8 cellular contexts compared by ENCODE assay signal in the genomic region with DNA sequence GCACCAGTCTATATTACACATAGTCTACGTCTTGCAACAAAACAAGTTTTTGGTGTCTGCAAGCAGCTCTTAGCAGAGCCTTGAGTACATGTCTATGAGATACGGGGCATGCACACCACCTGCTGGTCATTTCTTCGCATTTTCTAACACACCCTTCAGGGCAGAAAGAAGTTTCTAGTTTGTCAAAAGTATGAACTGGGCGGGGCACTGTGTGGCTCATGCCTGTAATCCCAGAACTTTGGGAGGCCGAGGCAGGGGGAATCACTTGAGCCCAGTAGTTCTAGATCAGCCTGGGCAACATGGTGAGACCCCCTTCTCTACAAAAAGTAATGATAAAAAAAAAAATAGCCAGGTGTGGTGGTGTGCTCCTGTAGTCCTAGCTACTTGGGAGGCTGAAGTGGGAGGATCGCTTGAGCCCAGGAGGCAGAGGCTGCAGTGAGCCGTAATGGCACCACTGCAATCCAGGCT.
DNase-seq lines count a peak whose midpoint lies in the region; ATAC-seq and TF ChIP-seq lines count a peak whose summit lies in the region.

No MANE protein-coding gene starts in this region.

- no peak overlapping the region for H3K27ac Mint-ChIP-seq in CD4-positive, CD25-positive, alpha-beta regulatory T cell
- H3K27ac Mint-ChIP-seq in natural killer cell treated with Interleukin-12 subunit alpha and Interleukin-12 subunit beta and Interleukin-15 and Interleukin-18, amount 100 ng/mL, for 72 hours: peak overlapping the region; percentile 91 to 94

- TF ChIP-seq CTCF in esophagus squamous epithelium (IDR thresholded peaks at IDR 0.05): peak; percentile 62 to 90 (median 84)

- H3K27ac ChIP-seq in CD4-positive, CD25-positive, alpha-beta regulatory T cell (ENCODE audit: insufficient read depth, low read length, poor library complexity, severe bottlenecking): no peak overlapping the region
- H3K27ac ChIP-seq in esophagus squamous epithelium: peak overlapping the region in 3 of 4 donors; percentile 19 to 66 (median 58)

- no peaks in the 10 kb centered on the region for H3K36me3 ChIP-seq in CD4-positive, CD25-positive, alpha-beta regulatory T cell (ENCODE audit: control insufficient read depth, insufficient read depth, low read length)
- H3K36me3 ChIP-seq in esophagus squamous epithelium: no peaks in the 10 kb centered on the region

- 32 to 33% methylated on average over 6 to 7 of the region's 7 CpGs for WGBS in esophagus squamous epithelium, 2 donors

- intact Hi-C loops in esophagus squamous epithelium (cut with DNase I): loop anchor here (10.0 kb wide), 1 partner anchor 343 kb away; no protein-coding TSS in a partner anchor

- peaks cover 3% of the 10 kb centered on the region for H3K27me3 ChIP-seq in CD4-positive, CD25-positive, alpha-beta regulatory T cell (ENCODE audit: control insufficient read depth, insufficient read depth, low read length)
- H3K27me3 ChIP-seq in esophagus squamous epithelium: no peaks in the 10 kb centered on the region

- ATAC-seq in CD4-positive, CD25-positive, alpha-beta regulatory T cell (ENCODE audit: low read depth in 2 of 2): peak; percentile 83 to 89
- ATAC-seq in GM19324 (IDR thresholded peaks at IDR 0.05; ENCODE audit: low FRiP score, unreplicated experiment) (peak; percentile 81), HG03432 (IDR thresholded peaks at IDR 0.05; ENCODE audit: unreplicated experiment) (peak; percentile 93)
- ATAC-seq in natural killer cell treated with Interleukin-12 subunit alpha and Interleukin-12 subunit beta and Interleukin-15 and Interleukin-18, amount 100 ng/mL, for 72 hours: peak; percentile 85 to 86

- no peaks in the 10 kb centered on the region for H3K36me3 Mint-ChIP-seq in CD4-positive, CD25-positive, alpha-beta regulatory T cell
- H3K36me3 Mint-ChIP-seq in natural killer cell treated with Interleukin-12 subunit alpha and Interleukin-12 subunit beta and Interleukin-15 and Interleukin-18, amount 100 ng/mL, for 72 hours: peaks cover 6% of the 10 kb centered on the region

- no peaks in the 10 kb centered on the region for H3K4me1 Mint-ChIP-seq in CD4-positive, CD25-positive, alpha-beta regulatory T cell
- H3K4me1 Mint-ChIP-seq in natural killer cell treated with Interleukin-12 subunit alpha and Interleukin-12 subunit beta and Interleukin-15 and Interleukin-18, amount 100 ng/mL, for 72 hours (ENCODE audit: low read depth in 2 of 2): peaks cover 69 to 73% of the 10 kb centered on the region in 2 donors

- H3K9me3 ChIP-seq in CD4-positive, CD25-positive, alpha-beta regulatory T cell (ENCODE audit: control insufficient read depth in 2 of 2, low read length in 2 of 2): no peaks in the 10 kb centered on the region
- H3K9me3 ChIP-seq in esophagus squamous epithelium: no peaks in the 10 kb centered on the region

- H3K27me3 Mint-ChIP-seq in CD4-positive, CD25-positive, alpha-beta regulatory T cell: peaks cover 8% of the 10 kb centered on the region
- H3K27me3 Mint-ChIP-seq in natural killer cell treated with Interleukin-12 subunit alpha and Interleukin-12 subunit beta and Interleukin-15 and Interleukin-18, amount 100 ng/mL, for 72 hours: no peaks in the 10 kb centered on the region

- no peaks in the 10 kb centered on the region for H3K9me3 Mint-ChIP-seq in CD4-positive, CD25-positive, alpha-beta regulatory T cell
- no peaks in the 10 kb centered on the region for H3K9me3 Mint-ChIP-seq in natural killer cell treated with Interleukin-12 subunit alpha and Interleukin-12 subunit beta and Interleukin-15 and Interleukin-18, amount 100 ng/mL, for 72 hours

- no peak for TF ChIP-seq POLR2A in esophagus squamous epithelium (IDR thresholded peaks at IDR 0.05)

- H3K4me3 ChIP-seq in CD4-positive, CD25-positive, alpha-beta regulatory T cell (ENCODE audit: low read depth, low read length): no peak overlapping the region
- no peak overlapping the region for H3K4me3 ChIP-seq in esophagus squamous epithelium

- no peaks in the 10 kb centered on the region for H3K4me1 ChIP-seq in CD4-positive, CD25-positive, alpha-beta regulatory T cell (ENCODE audit: control insufficient read depth, insufficient read depth, low read length, poor library complexity, severe bottlenecking)
- peaks cover 0 to 25% (median 4%) of the 10 kb centered on the region in 3 donors for H3K4me1 ChIP-seq in esophagus squamous epithelium

- peak; percentile 36 to 87 (median 64) for DNase-seq in CD4-positive, CD25-positive, alpha-beta regulatory T cell
- DNase-seq in OCI-M2 (lab: John Stamatoyannopoulos, UW; ENCODE audit: unreplicated experiment): peak; percentile 66
- DNase-seq in activated T-cell treated with anti-CD3 and anti-CD28 coated beads for 4 hours: peak; percentile 57
- DNase-seq in esophagus squamous epithelium (lab: John Stamatoyannopoulos, UW): no peak
- peak; percentile 85 for DNase-seq in natural killer cell treated with Interleukin-12 subunit alpha and Interleukin-12 subunit beta and Interleukin-15 and Interleukin-18, amount 100 ng/mL, for 72 hours (ENCODE audit: low spot score)
- DNase-seq in stimulated activated naive CD4-positive, alpha-beta T cell treated with Interleukin-2 at 50 U/mL for 16 hours (lab: John Stamatoyannopoulos, UW): peak; percentile 64

- H3K4me3 Mint-ChIP-seq in CD4-positive, CD25-positive, alpha-beta regulatory T cell: no peak overlapping the region
- peak overlapping the region; percentile 78 for H3K4me3 Mint-ChIP-seq in natural killer cell treated with Interleukin-12 subunit alpha and Interleukin-12 subunit beta and Interleukin-15 and Interleukin-18, amount 100 ng/mL, for 72 hours

Comparison
In these comparisons a context has a peak if more than half of its experiments do, and no peak if none do; other contexts are left out.
1. H3K27ac Mint-ChIP-seq: peak in natural killer cell treated with Interleukin-12 subunit alpha and Interleukin-12 subunit beta and Interleukin-15 and Interleukin-18, amount 100 ng/mL, for 72 hours (2 of 2); none in CD4-positive, CD25-positive, alpha-beta regulatory T cell (0 of 3).
2. Peak in every context shown above with its lines, with median percentiles within 50 percentile points of each other: ATAC-seq.